In genomic region chr12:49059385-49060232, GRCh38 we compare ENCODE assay signal across 8 cellular contexts. TPM values are rescaled to one million over a fixed set of nuclear protein-coding genes. Genes with fewer than 3 reads are reported as not detected.
A peak's percentile ranks its signal among the peaks of the same experiment; 100 is the strongest.
DNase-seq lines count a peak whose midpoint lies in the region; ATAC-seq and TF ChIP-seq lines count a peak whose summit lies in the region.

No MANE protein-coding gene starts in this region.

- H3K4me3 ChIP-seq in PC-9 (peak overlapping the region; percentile 87), lower lobe of right lung (peak overlapping the region; percentile 95), tibial artery (peak overlapping the region; percentile 98 to 99)

- H2AFZ ChIP-seq in PC-9 = peak overlapping the region; percentile 90

- peaks cover 45% of the 10 kb centered on the region for H4K20me1 ChIP-seq in PC-9 (ENCODE audit: insufficient read depth)

- intact Hi-C loops in PC-9 (cut with micrococcal nuclease; ENCODE audit: unreplicated experiment) (loop anchor here (5.0 to 10.0 kb wide), 3 partner anchors 42 to 283 kb away; partner anchors contain the start of genes PRKAG1 and TUBA1C), lower lobe of right lung (cut with DNase I) (no loop called here), tibial artery (cut with DNase I; ENCODE audit: low total_unique reads) (loop anchor here (5.0 to 10.0 kb wide), 2 partner anchors 55 to 393 kb away; partner anchors contain the start of gene LMBR1L)

- ATAC-seq in HG02642 (IDR thresholded peaks at IDR 0.05; ENCODE audit: poor library complexity, unreplicated experiment) (peak; percentile 26), lower lobe of right lung (peak; percentile 1 to 10)

- H3F3A ChIP-seq in PC-9 (ENCODE audit: insufficient read depth, low read depth) = no peaks in the 10 kb centered on the region; the same call in 1 of the 2 replicates

- peak overlapping the region; percentile 100 for H3K4me2 ChIP-seq in PC-9

- H3K79me2 ChIP-seq in PC-9 (ENCODE audit: low read depth) = peaks cover 65% of the 10 kb centered on the region

- DNase-seq in NCI-H2107 (lab: John Stamatoyannopoulos, UW) = peak; percentile 28
- DNase-seq in NCI-H2107 treated with DMSO at 0.1 percent for 48 hours (lab: John Stamatoyannopoulos, UW; ENCODE audit: unreplicated experiment) = no peak
- DNase-seq in PC-9 = peak in 1 of 2 experiments; percentile 18
- no peak for DNase-seq in lower lobe of right lung
- no peak for DNase-seq in tibial artery
- DNase-seq in GOT3 (lab: John Stamatoyannopoulos, UW) = no peak

- TF ChIP-seq CTCF in PC-9 (conservative IDR thresholded peaks at IDR 0.05) (no peak), lower lobe of right lung (IDR thresholded peaks at IDR 0.05) (no peak), tibial artery (IDR thresholded peaks at IDR 0.05) (no peak)

- TSS peak; percentile 19 for BruUV-seq in PC-9 (replicated peaks; lab: Mats Ljungman, UMichigan)

- CTCF ChIA-PET in PC-9 (lab: Charles Lee) = interaction anchor here (0.6 kb wide), 1 partner anchor 1328 kb away, joined by 3 read pairs; no protein-coding TSS in a partner anchor

- no peaks in the 10 kb centered on the region for H3K27me3 ChIP-seq in PC-9 (ENCODE audit: insufficient read depth, low read depth)
- no peaks in the 10 kb centered on the region for H3K27me3 ChIP-seq in lower lobe of right lung (ENCODE audit: low read depth)
- H3K27me3 ChIP-seq in tibial artery = no peaks in the 10 kb centered on the region

- peak overlapping the region; percentile 84 for H3K27ac ChIP-seq in PC-9
- H3K27ac ChIP-seq in cingulate gyrus (ENCODE audit: low read depth, low read length) = peak overlapping the region; percentile 95
- H3K27ac ChIP-seq in lower lobe of right lung = peak overlapping the region; percentile 98
- H3K27ac ChIP-seq in tibial artery = peak overlapping the region; percentile 93 to 97

- H3K9me3 ChIP-seq in PC-9 (ENCODE audit: insufficient read depth, low read depth) = no peaks in the 10 kb centered on the region
- no peaks in the 10 kb centered on the region for H3K9me3 ChIP-seq in lower lobe of right lung
- H3K9me3 ChIP-seq in tibial artery = no peaks in the 10 kb centered on the region

- H3K9me2 ChIP-seq in PC-9 (ENCODE audit: insufficient read depth) = no peaks in the 10 kb centered on the region

- POLR2A ChIA-PET in PC-9 (lab: Charles Lee; ENCODE audit: unreplicated experiment) = no interaction called here

- peaks cover 34% of the 10 kb centered on the region for H3K4me1 ChIP-seq in PC-9 (replicated peaks; ENCODE audit: insufficient read depth)
- peaks cover 56% of the 10 kb centered on the region for H3K4me1 ChIP-seq in lower lobe of right lung
- peaks cover 0 to 52% (median 44%) of the 10 kb centered on the region in 4 donors for H3K4me1 ChIP-seq in tibial artery

- H3K36me3 ChIP-seq in PC-9 (ENCODE audit: low read depth) (peaks cover 5% of the 10 kb centered on the region; the same call in 1 of the 2 replicates), lower lobe of right lung (peaks cover 9% of the 10 kb centered on the region), tibial artery (peaks cover 0 to 7% (median 7%) of the 10 kb centered on the region in 3 donors)

RNA-seq across cellular contexts. Expression of gene KMT2D, which starts 1.0 kb away (rescaled TPM):
- 94.0 and 97.9 TPM in 2 replicates for total RNA-seq in PC-9 (2021)
- 114 TPM for total RNA-seq in lower lobe of right lung

RNA-seq across cellular contexts. Expression of gene RHEBL1, which starts 10.2 kb away (rescaled TPM):
- total RNA-seq in PC-9 (2021) (2.9 and 3.4 TPM in 2 replicates), lower lobe of right lung (1.5 TPM)

RNA-seq across cellular contexts. Expression of gene DHH, which starts 35.0 kb away (rescaled TPM):
- 0.13 and 0.28 TPM in 2 replicates for total RNA-seq in PC-9 (2021)
- 1.5 TPM for total RNA-seq in lower lobe of right lung

RNA-seq across cellular contexts. Expression of gene PRKAG1, which starts 41.0 kb away (rescaled TPM):
- 48.8 and 53.6 TPM in 2 replicates for total RNA-seq in PC-9 (2021)
- 49.2 TPM for total RNA-seq in lower lobe of right lung

RNA-seq across cellular contexts. Expression of gene LMBR1L, which starts 51.0 kb away (rescaled TPM):
- total RNA-seq in PC-9 (2021) (53.9 and 63.3 TPM in 2 replicates), lower lobe of right lung (61.7 TPM)
